In the genomic region with DNA sequence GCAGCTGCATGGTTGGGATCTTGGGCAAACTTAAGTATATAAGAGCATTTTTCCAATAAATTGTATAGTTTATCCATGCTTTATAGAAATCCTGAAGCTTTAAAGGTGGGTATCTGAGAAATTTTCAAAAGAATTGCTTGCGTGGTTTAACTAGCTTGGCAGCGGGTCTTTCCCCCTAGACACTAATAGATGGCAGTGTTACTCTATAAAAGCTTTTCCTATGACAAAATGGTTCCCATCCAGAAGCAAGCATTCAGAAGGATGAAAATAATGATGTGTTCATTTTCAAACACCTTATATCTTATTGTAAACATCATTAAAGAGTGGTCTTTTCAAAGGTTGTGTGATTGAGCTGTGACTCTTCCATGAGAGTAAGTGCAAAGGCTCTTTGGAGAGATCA, we compare ENCODE assay signal across 28 cellular contexts. TPM values are rescaled to one million over a fixed set of nuclear protein-coding genes. Genes with fewer than 3 reads are reported as not detected.
A peak's percentile ranks its signal among the peaks of the same experiment; 100 is the strongest.
DNase-seq lines count a peak whose midpoint lies in the region; ATAC-seq, FAIRE-seq and TF ChIP-seq lines count a peak whose summit lies in the region.
"Had no signal": no experiment of that assay in that cellular context is flagged by ENCODE, and none has a peak within 500 bp of the region (broad histone marks: within the 10 kb centered on the region; RNA-seq: fewer than 3 reads in every experiment).

No MANE protein-coding gene starts in this region.

- POLR2A ChIA-PET in SK-N-SH (lab: Yijun Ruan, JAX): no interaction called here
- POLR2A ChIA-PET in naive thymus-derived CD8-positive, alpha-beta T cell (lab: Charles Lee): interaction anchor here (0.6 kb wide), 1 partner anchor 458 kb away, joined by 3 read pairs; no protein-coding TSS in a partner anchor
- POLR2A ChIA-PET in activated CD4-positive, alpha-beta memory T cell treated with anti-CD3 and anti-CD28 coated beads for 36 hours (lab: Charles Lee): interaction anchor here (1.3 kb wide), 1 partner anchor 9 kb away, joined by 3 read pairs; no protein-coding TSS in a partner anchor

- peak; percentile 11 for FAIRE-seq in GM19239 (lab: Jason Lieb, UNC)
- FAIRE-seq: GM12892 had no signal

- no peaks in the 10 kb centered on the region for H4K20me1 ChIP-seq in SK-N-SH (ENCODE audit: insufficient read depth)

- H3K79me2 ChIP-seq in SK-N-SH (ENCODE audit: insufficient read depth): no peaks in the 10 kb centered on the region

- no peaks in the 10 kb centered on the region for H3K9me3 Mint-ChIP-seq in naive thymus-derived CD8-positive, alpha-beta T cell
- H3K9me3 Mint-ChIP-seq in activated CD4-positive, alpha-beta memory T cell treated with anti-CD3 and anti-CD28 coated beads for 36 hours: no peaks in the 10 kb centered on the region
- H3K9me3 Mint-ChIP-seq: activated naive CD4-positive, alpha-beta T cell treated with anti-CD3 and anti-CD28 coated beads, Interleukin-2, amount 50 U/mL, for 24 hours; activated T-cell treated with anti-CD3 and anti-CD28 coated beads, Interleukin-2, amount 50 U/mL, for 72 hours; IgD-negative memory B cell; stimulated activated effector memory CD8-positive, alpha-beta T cell treated with anti-CD3 and anti-CD28 coated beads, Interleukin-12 subunit alpha, Interleukin-12 subunit beta, amount 100 ng/mL, for 72 hours had no signal

- DNase-seq in SK-N-SH: no peak
- no peak for DNase-seq in GM19239 (ENCODE audit: insufficient read length, low spot score)
- peak in 2 of 10 donors; percentile 9 to 12 for DNase-seq in naive thymus-derived CD8-positive, alpha-beta T cell
- no peak for DNase-seq in activated CD4-positive, alpha-beta memory T cell treated with anti-CD3 and anti-CD28 coated beads for 36 hours
- no peak for DNase-seq in HUDEP-2 (lab: John Stamatoyannopoulos, UW; ENCODE audit: unreplicated experiment in 76 of 76)
- no peak for DNase-seq in NCI-H526 (lab: John Stamatoyannopoulos, UW)
- DNase-seq: activated T-cell treated with anti-CD3 and anti-CD28 coated beads, Interleukin-2, amount 50 U/mL, for 72 hours; central memory CD4-positive, alpha-beta T cell; DMS79; foreskin melanocyte; hippocampal formation; left ventricle myocardium superior; MG63; mucosa of descending colon; NCI-H1436; NCI-H2171 treated with DMSO at 0.1 percent for 48 hours; NCI-H524 treated with DMSO at 0.1 percent for 48 hours; psoas muscle; stimulated activated CD4-positive, alpha-beta T cell treated with anti-CD3 and anti-CD28 coated beads, Interleukin-1b, Interleukin-23, amount 100 ng/mL, for 48 hours had no signal

- CTCF ChIA-PET in SK-N-SH (lab: Yijun Ruan, JAX): no interaction called here
- CTCF ChIA-PET in activated CD4-positive, alpha-beta memory T cell treated with anti-CD3 and anti-CD28 coated beads for 36 hours (lab: Charles Lee): interaction anchor here (1.6 kb wide), 1 partner anchor 45 kb away, joined by 3 read pairs; no protein-coding TSS in a partner anchor

- no peak overlapping the region for H3K4me3 ChIP-seq in SK-N-SH (ENCODE audit: low read depth in 2 of 2, low read length in 1 of 2)
- H3K4me3 ChIP-seq: ascending aorta, MG63, mucosa of descending colon, psoas muscle, thoracic aorta had no signal

- H3K9me3 ChIP-seq in SK-N-SH: no peaks in the 10 kb centered on the region
- H3K9me3 ChIP-seq: ascending aorta, MG63, mucosa of descending colon, psoas muscle, thoracic aorta had no signal

- WGBS in SK-N-SH (ENCODE audit: low lambda C conversion rate): 98% methylated on average over 2 of the region's 2 CpGs

- intact Hi-C loops in activated CD4-positive, alpha-beta memory T cell treated with anti-CD3 and anti-CD28 coated beads for 36 hours (cut with micrococcal nuclease): no loop called here

- H3K9me2 ChIP-seq in SK-N-SH: no peaks in the 10 kb centered on the region

- H3K4me1 ChIP-seq in SK-N-SH (ENCODE audit: control insufficient read depth in 1 of 2, insufficient read depth in 2 of 2, low read depth in 1 of 2, low read length in 1 of 2): no peaks in the 10 kb centered on the region

- H3K4me2 ChIP-seq in SK-N-SH: no peak overlapping the region

- peaks cover 23 to 100% (median 44%) of the 10 kb centered on the region in 3 donors for H3K36me3 Mint-ChIP-seq in naive thymus-derived CD8-positive, alpha-beta T cell
- H3K36me3 Mint-ChIP-seq in activated CD4-positive, alpha-beta memory T cell treated with anti-CD3 and anti-CD28 coated beads for 36 hours: peaks cover 86% of the 10 kb centered on the region

- no peak for TF ChIP-seq EP300 in SK-N-SH (IDR thresholded peaks at IDR 0.05; ENCODE audit: borderline replicate concordance in 1 of 2, low read depth in 1 of 2, low read length in 1 of 2)

- no peak overlapping the region for H3K9ac ChIP-seq in SK-N-SH

- H2AFZ ChIP-seq in SK-N-SH (ENCODE audit: low read depth): no peak overlapping the region

- no peak for ATAC-seq in SK-N-SH treated with all-trans-retinoic acid at 6 μM for 48 hours
- peak; percentile 27 to 36 for ATAC-seq in naive thymus-derived CD8-positive, alpha-beta T cell
- ATAC-seq: activated T-cell treated with anti-CD3 and anti-CD28 coated beads, Interleukin-2, amount 50 U/mL, for 72 hours; left ventricle myocardium superior; mucosa of descending colon; stimulated activated effector memory CD8-positive, alpha-beta T cell treated with anti-CD3 and anti-CD28 coated beads, Interleukin-12 subunit alpha, Interleukin-12 subunit beta, amount 100 ng/mL, for 72 hours had no signal

- H3K27me3 ChIP-seq in SK-N-SH (ENCODE audit: insufficient read depth): no peaks in the 10 kb centered on the region
- H3K27me3 ChIP-seq: ascending aorta, MG63 had no signal

- no peak overlapping the region for H3K4me3 Mint-ChIP-seq in naive thymus-derived CD8-positive, alpha-beta T cell
- H3K4me3 Mint-ChIP-seq in activated CD4-positive, alpha-beta memory T cell treated with anti-CD3 and anti-CD28 coated beads for 36 hours: no peak overlapping the region
- H3K4me3 Mint-ChIP-seq: activated naive CD4-positive, alpha-beta T cell treated with anti-CD3 and anti-CD28 coated beads, Interleukin-2, amount 50 U/mL, for 24 hours; activated T-cell treated with anti-CD3 and anti-CD28 coated beads, Interleukin-2, amount 50 U/mL, for 72 hours; IgD-negative memory B cell; stimulated activated effector memory CD8-positive, alpha-beta T cell treated with anti-CD3 and anti-CD28 coated beads, Interleukin-12 subunit alpha, Interleukin-12 subunit beta, amount 100 ng/mL, for 72 hours had no signal

- no peaks in the 10 kb centered on the region for H3K27me3 Mint-ChIP-seq in naive thymus-derived CD8-positive, alpha-beta T cell
- H3K27me3 Mint-ChIP-seq in activated CD4-positive, alpha-beta memory T cell treated with anti-CD3 and anti-CD28 coated beads for 36 hours: no peaks in the 10 kb centered on the region
- H3K27me3 Mint-ChIP-seq: activated naive CD4-positive, alpha-beta T cell treated with anti-CD3 and anti-CD28 coated beads, Interleukin-2, amount 50 U/mL, for 24 hours; IgD-negative memory B cell had no signal

- TF ChIP-seq CTCF in SK-N-SH (IDR thresholded peaks at IDR 0.05) (no peak), VCaP (conservative IDR thresholded peaks at IDR 0.05) (peak; percentile 18; the same call in 1 of the 2 replicates)

- H3K27ac Mint-ChIP-seq in naive thymus-derived CD8-positive, alpha-beta T cell: peak overlapping the region in 9 of 10 donors; percentile 32 to 86 (median 69)
- H3K27ac Mint-ChIP-seq in activated CD4-positive, alpha-beta memory T cell treated with anti-CD3 and anti-CD28 coated beads for 36 hours: no peak overlapping the region
- H3K27ac Mint-ChIP-seq: stimulated activated effector memory CD8-positive, alpha-beta T cell treated with anti-CD3 and anti-CD28 coated beads, Interleukin-12 subunit alpha, Interleukin-12 subunit beta, amount 100 ng/mL, for 72 hours had no signal

- H3K4me1 Mint-ChIP-seq in naive thymus-derived CD8-positive, alpha-beta T cell: peaks cover 0 to 6% (median 3%) of the 10 kb centered on the region in 4 donors
- H3K4me1 Mint-ChIP-seq in activated CD4-positive, alpha-beta memory T cell treated with anti-CD3 and anti-CD28 coated beads for 36 hours (ENCODE audit: low read depth): peaks cover 43% of the 10 kb centered on the region
- H3K4me1 Mint-ChIP-seq: IgD-negative memory B cell had no signal

- H3K36me3 ChIP-seq in SK-N-SH (replicated peaks in 1 of 2; ENCODE audit: control insufficient read depth in 1 of 2, insufficient read depth in 2 of 2, low read length in 1 of 2): peaks cover 85 to 99% of the 10 kb centered on the region in 2 experiments

- peaks cover 10% of the 10 kb centered on the region for H3F3A ChIP-seq in SK-N-SH (replicated peaks; ENCODE audit: insufficient read depth)

- H3K27ac ChIP-seq in SK-N-SH (ENCODE audit: low read depth in 2 of 2, low read length in 1 of 2): no peak overlapping the region
- H3K27ac ChIP-seq in VCaP: no peak overlapping the region
- H3K27ac ChIP-seq: HL-60, psoas muscle had no signal

- TF ChIP-seq RAD21 in SK-N-SH (IDR thresholded peaks at IDR 0.05; ENCODE audit: low read length): 0 out of 2 replicates have a peak, but pooled peaks have one; percentile 7

TF ChIP-seq in SK-N-SH, 30 proteins besides CTCF, POLR2A, EP300 and RAD21 (continues in another document):
- TF ChIP-seq FOXM1 (IDR thresholded peaks at IDR 0.05; ENCODE audit: low read depth): no peak
- no peak for TF ChIP-seq ELF1 (IDR thresholded peaks at IDR 0.05)
- no peak for TF ChIP-seq SMC3 (IDR thresholded peaks at IDR 0.05; ENCODE audit: low read depth, low read length)
- no peak for TF ChIP-seq MXI1 (IDR thresholded peaks at IDR 0.05; ENCODE audit: low read depth, low read length)
- TF ChIP-seq, protein P1, sequence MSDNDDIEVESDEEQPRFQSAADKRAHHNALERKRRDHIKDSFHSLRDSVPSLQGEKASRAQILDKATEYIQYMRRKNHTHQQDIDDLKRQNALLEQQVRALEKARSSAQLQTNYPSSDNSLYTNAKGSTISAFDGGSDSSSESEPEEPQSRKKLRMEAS (IDR thresholded peaks at IDR 0.05; ENCODE audit: low read depth): no peak

RNA-seq across cellular contexts. Expression of a gene that starts 45.9 kb away (rescaled TPM):
- polyA plus RNA-seq in SK-N-SH (2012; rRNA removed): 13.7 and 20.4 TPM in 2 replicates
- 13.4 and 14.0 TPM in 2 replicates for polyA plus RNA-seq in SK-N-SH (2012; cell fraction: cytosol; rRNA removed)
- polyA plus RNA-seq in SK-N-SH (2012; cell fraction: nucleus; rRNA removed): 33.3 and 56.7 TPM in 2 replicates
- 100 to 1,000 TPM; 187 to 194 TPM for total RNA-seq in naive thymus-derived CD8-positive, alpha-beta T cell
- polyA plus RNA-seq in naive thymus-derived CD8-positive, alpha-beta T cell: 10 to 100 TPM; 12.6 to 30.4 (median 17.5) TPM
- 10 to 100 TPM; 55.6 to 64.9 TPM for total RNA-seq in activated CD4-positive, alpha-beta memory T cell treated with anti-CD3 and anti-CD28 coated beads for 36 hours
